In the genomic region with DNA sequence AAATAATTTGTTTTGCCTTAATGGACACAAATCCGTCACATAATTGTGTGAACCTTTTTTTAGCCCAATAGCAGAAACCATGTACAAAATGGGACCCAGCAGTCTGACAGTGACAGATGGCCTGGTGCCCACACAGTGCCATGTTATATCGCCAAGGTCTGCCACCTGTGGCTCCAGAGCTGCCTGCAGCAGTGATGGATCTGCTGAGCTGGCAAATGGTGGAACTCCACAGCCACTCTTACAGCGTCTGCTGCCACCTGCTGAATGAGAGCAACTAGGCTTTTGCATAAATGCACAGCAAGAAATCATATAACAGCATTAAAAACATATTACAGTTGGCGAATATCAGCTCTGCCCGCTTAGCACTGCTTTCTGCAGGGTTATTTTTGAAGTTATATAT, we compare ENCODE assay signal across 8 cellular contexts. TPM values are rescaled to one million over a fixed set of nuclear protein-coding genes. Genes with fewer than 3 reads are reported as not detected.
DNase-seq lines count a peak whose midpoint lies in the region; ATAC-seq and TF ChIP-seq lines count a peak whose summit lies in the region.

No MANE protein-coding gene starts in this region.

- TF ChIP-seq POLR2A in esophagus squamous epithelium (IDR thresholded peaks at IDR 0.05), result no peak
- TF ChIP-seq POLR2A in tibial nerve (IDR thresholded peaks at IDR 0.05), result no peak

- CTCF ChIA-PET in RWPE1 (lab: Yijun Ruan, JAX), result interaction anchor here (0.6 to 1.8 kb wide), 7 partner anchors 9 to 310 kb away, joined by 3 to 6 read pairs (median 4); no protein-coding TSS in a partner anchor

- ATAC-seq in sciatic nerve, result peak; percentile 56

- H3K36me3 ChIP-seq in esophagus squamous epithelium (no peaks in the 10 kb centered on the region), tibial nerve (no peaks in the 10 kb centered on the region)

- no peaks in the 10 kb centered on the region for H3K9me3 ChIP-seq in esophagus squamous epithelium
- no peaks in the 10 kb centered on the region for H3K9me3 ChIP-seq in tibial nerve

- H3K4me1 ChIP-seq in esophagus squamous epithelium (peaks cover 0 to 19% (median 0%) of the 10 kb centered on the region in 3 donors), tibial nerve (peaks cover 0 to 16% (median 0%) of the 10 kb centered on the region in 4 donors)

- TF ChIP-seq CTCF in RWPE1 (conservative IDR thresholded peaks at IDR 0.05; ENCODE audit: low read depth), result peak; percentile 38
- peak in 5 of 6 experiments; percentile 43 to 66 (median 56) for TF ChIP-seq CTCF in esophagus squamous epithelium (IDR thresholded peaks at IDR 0.05)
- peak in 1 of 5 experiments; percentile 38 for TF ChIP-seq CTCF in tibial nerve (IDR thresholded peaks at IDR 0.05)

- TF ChIP-seq EP300 in tibial nerve (IDR thresholded peaks at IDR 0.05), result no peak

- no peaks in the 10 kb centered on the region for H3K27me3 ChIP-seq in esophagus squamous epithelium
- H3K27me3 ChIP-seq in tibial nerve, result no peaks in the 10 kb centered on the region

- H3K27ac ChIP-seq in RWPE1 (no peak overlapping the region), esophagus squamous epithelium (no peak overlapping the region), tibial nerve (no peak overlapping the region)

- DNase-seq in D341Med (ENCODE audit: low spot score) (peak; percentile 67), HT1080 (ENCODE audit: low read depth) (peak; percentile 47), RWPE1 (ENCODE audit: low spot score) (peak; percentile 38), esophagus squamous epithelium (lab: John Stamatoyannopoulos, UW) (no peak), sciatic nerve (ENCODE audit: low spot score) (no peak), globus pallidus (ENCODE audit: low spot score) (no peak), tibial nerve (ENCODE audit: low spot score in 2 of 2) (no peak)
- no peak for DNase-seq in effector CD8-positive, alpha-beta T cell (lab: John Stamatoyannopoulos, UW)

- POLR2A ChIA-PET in RWPE1 (lab: Yijun Ruan, JAX; ENCODE audit: low non-redundant PET), result no interaction called here

- intact Hi-C loops in esophagus squamous epithelium (cut with DNase I), result no loop called here
- intact Hi-C loops in sciatic nerve (cut with DNase I), result no loop called here

- H3K4me3 ChIP-seq in esophagus squamous epithelium (no peak overlapping the region), tibial nerve (no peak overlapping the region)

- 76 to 77% methylated on average over 5 of the region's 5 CpGs for WGBS in esophagus squamous epithelium, 2 donors
- WGBS in tibial nerve, 2 donors, result 89 to 95% methylated on average over 5 of the region's 5 CpGs

RNA-seq across cellular contexts. Expression of gene NUP93, which starts 59.4 kb away (rescaled TPM):
- total RNA-seq in HT1080 (2014; rRNA removed; shearing (Covaris generic)), result 115 and 119 TPM in 2 replicates
- 51.1 and 53.6 TPM in 2 replicates for polyA plus RNA-seq in HT1080 (2015; cell fraction: cytosol; rRNA removed)
- 109 and 111 TPM in 2 replicates for polyA plus RNA-seq in HT1080 (2015; cell fraction: nucleus; rRNA removed)
- total RNA-seq in esophagus squamous epithelium (10 to 100 TPM; 38.2 to 46.5 (median 41.2) TPM), sciatic nerve (74.0 TPM), tibial nerve (10 to 100 TPM; 27.6 to 65.7 (median 43.8) TPM)

Comparison
In these comparisons a context has a peak if more than half of its experiments do, and no peak if none do; other contexts are left out.
1. DNase-seq: peak in D341Med (single experiment), HT1080 (single experiment) and RWPE1 (single experiment); none in esophagus squamous epithelium (single experiment), sciatic nerve (single experiment), effector CD8-positive, alpha-beta T cell (single experiment), globus pallidus (single experiment) and tibial nerve (0 of 2).